ENCODE assay signal across 9 cellular contexts in genomic region chr17:7577327-7578199, GRCh38. TPM values are rescaled to one million over a fixed set of nuclear protein-coding genes. Genes with fewer than 3 reads are reported as not detected.
DNase-seq lines count a peak whose midpoint lies in the region; TF ChIP-seq lines count a peak whose summit lies in the region.
"Had no signal": no experiment of that assay in that cellular context is flagged by ENCODE, and none has a peak within 500 bp of the region (broad histone marks: within the 10 kb centered on the region; RNA-seq: fewer than 3 reads in every experiment).

No MANE protein-coding gene starts in this region.

- peak overlapping the region in 1 of 4 donors; percentile 94 for H3K4me3 ChIP-seq in stomach
- no peak overlapping the region for H3K4me3 ChIP-seq in MG63

- peak overlapping the region; percentile 92 for H3K4me3 Mint-ChIP-seq in T-helper 2 cell treated with Interferon-gamma antibody and Interleukin-4, amounts not matched to agents 5 μg/mL and 100 μg/mL, for 36 hours
- peak overlapping the region; percentile 5 for H3K4me3 Mint-ChIP-seq in activated CD4-positive, alpha-beta memory T cell treated with anti-CD3 and anti-CD28 coated beads, Interleukin-2, amount 10 ng/mL, durations not matched to agents 7 days and 5 days
- peak overlapping the region; percentile 38 for H3K4me3 Mint-ChIP-seq in glutamatergic neuron (ENCODE audit: unreplicated experiment)

- H3K4me1 ChIP-seq in stomach = peaks cover 62 to 88% (median 80%) of the 10 kb centered on the region in 4 donors

- peaks cover 65% of the 10 kb centered on the region for H3K4me1 Mint-ChIP-seq in T-helper 2 cell treated with Interferon-gamma antibody and Interleukin-4, amounts not matched to agents 5 μg/mL and 100 μg/mL, for 36 hours (ENCODE audit: low read depth)
- peaks cover 87% of the 10 kb centered on the region for H3K4me1 Mint-ChIP-seq in activated CD4-positive, alpha-beta memory T cell treated with anti-CD3 and anti-CD28 coated beads, Interleukin-2, amount 10 ng/mL, durations not matched to agents 7 days and 5 days
- H3K4me1 Mint-ChIP-seq in glutamatergic neuron (ENCODE audit: low read depth, unreplicated experiment) = peaks cover 37% of the 10 kb centered on the region

- peaks cover 85% of the 10 kb centered on the region for H3K36me3 Mint-ChIP-seq in T-helper 2 cell treated with Interferon-gamma antibody and Interleukin-4, amounts not matched to agents 5 μg/mL and 100 μg/mL, for 36 hours (ENCODE audit: low read depth)
- peaks cover 86% of the 10 kb centered on the region for H3K36me3 Mint-ChIP-seq in activated CD4-positive, alpha-beta memory T cell treated with anti-CD3 and anti-CD28 coated beads, Interleukin-2, amount 10 ng/mL, durations not matched to agents 7 days and 5 days (ENCODE audit: low read depth)
- H3K36me3 Mint-ChIP-seq in glutamatergic neuron (ENCODE audit: unreplicated experiment) = peaks cover 4% of the 10 kb centered on the region

- H3K27ac ChIP-seq in stomach = peak overlapping the region in 3 of 5 donors; percentile 87 to 95 (median 94)

- POLR2A ChIA-PET in activated CD4-positive, alpha-beta memory T cell treated with anti-CD3 and anti-CD28 coated beads, Interleukin-2, amount 10 ng/mL, durations not matched to agents 7 days and 5 days (lab: Charles Lee) = interaction anchor here (1.2 to 9.3 kb wide), 5 partner anchors 8 to 110 kb away, joined by 3 to 88 read pairs (median 4); partner anchors contain the start of genes SOX15, TP53 and WRAP53

- CTCF ChIA-PET in activated CD4-positive, alpha-beta memory T cell treated with anti-CD3 and anti-CD28 coated beads, Interleukin-2, amount 10 ng/mL, durations not matched to agents 7 days and 5 days (lab: Charles Lee) = no interaction called here

- H3K36me3 ChIP-seq in stomach (peaks cover 51 to 63% (median 56%) of the 10 kb centered on the region in 4 donors), MG63 (peaks cover 59% of the 10 kb centered on the region)

- TF ChIP-seq CTCF in glutamatergic neuron (IDR thresholded peaks at IDR 0.05; ENCODE audit: partially characterized antibody, unreplicated experiment) (no peak), stomach (IDR thresholded peaks at IDR 0.05) (no peak)

- H3K9me3 ChIP-seq in stomach (no peaks in the 10 kb centered on the region), MG63 (no peaks in the 10 kb centered on the region)

- peaks cover 4% of the 10 kb centered on the region for H3K27me3 Mint-ChIP-seq in T-helper 2 cell treated with Interferon-gamma antibody and Interleukin-4, amounts not matched to agents 5 μg/mL and 100 μg/mL, for 36 hours (ENCODE audit: low read depth)
- H3K27me3 Mint-ChIP-seq in activated CD4-positive, alpha-beta memory T cell treated with anti-CD3 and anti-CD28 coated beads, Interleukin-2, amount 10 ng/mL, durations not matched to agents 7 days and 5 days = no peaks in the 10 kb centered on the region
- peaks cover 10% of the 10 kb centered on the region for H3K27me3 Mint-ChIP-seq in glutamatergic neuron (ENCODE audit: unreplicated experiment)

- intact Hi-C loops in stomach (cut with DNase I; ENCODE audit: low total_unique reads) = no loop called here

- H3K27me3 ChIP-seq in stomach = no peaks in the 10 kb centered on the region
- no peaks in the 10 kb centered on the region for H3K27me3 ChIP-seq in MG63

- WGBS in stomach, 5 donors = 67 to 70% (median 67%) methylated on average over 17 of the region's 17 CpGs

- peak overlapping the region; percentile 53 for H3K27ac Mint-ChIP-seq in T-helper 2 cell treated with Interferon-gamma antibody and Interleukin-4, amounts not matched to agents 5 μg/mL and 100 μg/mL, for 36 hours
- H3K27ac Mint-ChIP-seq in activated CD4-positive, alpha-beta memory T cell treated with anti-CD3 and anti-CD28 coated beads, Interleukin-2, amount 10 ng/mL, durations not matched to agents 7 days and 5 days = peak overlapping the region; percentile 92
- H3K27ac Mint-ChIP-seq in glutamatergic neuron (ENCODE audit: unreplicated experiment) = peak overlapping the region; percentile 72

- no peak for DNase-seq in T-helper 2 cell treated with Interferon-gamma antibody and Interleukin-4, amounts not matched to agents 5 μg/mL and 100 μg/mL, for 36 hours (ENCODE audit: low spot score)
- DNase-seq in T-helper 2 cell (no peak), glutamatergic neuron (no peak), stomach (no peak), MG63 (no peak), NCI-H524 treated with DMSO at 0.1 percent for 48 hours (lab: John Stamatoyannopoulos, UW) (no peak), medulla oblongata (ENCODE audit: extremely low spot score) (no peak)
- no peak for DNase-seq in activated CD4-positive, alpha-beta memory T cell treated with anti-CD3 and anti-CD28 coated beads, Interleukin-2, amount 10 ng/mL, durations not matched to agents 7 days and 5 days
- DNase-seq: NCI-H1092 had no signal

- TF ChIP-seq POLR2A in stomach (IDR thresholded peaks at IDR 0.05) = no peak

- H3K9me3 Mint-ChIP-seq in T-helper 2 cell treated with Interferon-gamma antibody and Interleukin-4, amounts not matched to agents 5 μg/mL and 100 μg/mL, for 36 hours = no peaks in the 10 kb centered on the region
- H3K9me3 Mint-ChIP-seq in activated CD4-positive, alpha-beta memory T cell treated with anti-CD3 and anti-CD28 coated beads, Interleukin-2, amount 10 ng/mL, durations not matched to agents 7 days and 5 days = no peaks in the 10 kb centered on the region
- H3K9me3 Mint-ChIP-seq in glutamatergic neuron (ENCODE audit: unreplicated experiment) = peaks cover 18% of the 10 kb centered on the region

- no peak for TF ChIP-seq EP300 in stomach (IDR thresholded peaks at IDR 0.05)

RNA-seq across cellular contexts. Expression of gene CD68, which starts 1.9 kb away (rescaled TPM):
- 10 to 100 TPM; 34.5 to 36.0 TPM for total RNA-seq in activated CD4-positive, alpha-beta memory T cell treated with anti-CD3 and anti-CD28 coated beads, Interleukin-2, amount 10 ng/mL, durations not matched to agents 7 days and 5 days
- not detected for total RNA-seq in glutamatergic neuron (ENCODE audit: unreplicated experiment)
- total RNA-seq in stomach = 10 to 100 TPM; 11.1 to 19.2 (median 13.9) TPM
- 10 to 100 TPM; 13.8 to 39.6 (median 28.9) TPM for polyA plus RNA-seq in stomach
- 12.6 and 17.3 TPM in 2 replicates for total RNA-seq in MG63 (2014; rRNA removed; shearing (Covaris generic); ENCODE audit: low replicate concordance)

RNA-seq across cellular contexts. Expression of gene MPDU1, which starts 6.1 kb away (rescaled TPM):
- 10 to 100 TPM; 54.1 to 58.6 TPM for total RNA-seq in activated CD4-positive, alpha-beta memory T cell treated with anti-CD3 and anti-CD28 coated beads, Interleukin-2, amount 10 ng/mL, durations not matched to agents 7 days and 5 days
- total RNA-seq in glutamatergic neuron (ENCODE audit: unreplicated experiment) = 60.2 TPM
- 100 to 1,000 TPM in 3 of 5 donors, 10 to 100 TPM in 2; 64.8 to 188 (median 117) TPM for total RNA-seq in stomach
- polyA plus RNA-seq in stomach = 10 to 100 TPM; 27.2 to 67.4 (median 64.0) TPM
- total RNA-seq in MG63 (2014; rRNA removed; shearing (Covaris generic); ENCODE audit: low replicate concordance) = 96.0 and 121 TPM in 2 replicates

RNA-seq across cellular contexts. Expression of gene SOX15, which starts 12.3 kb away (rescaled TPM):
- total RNA-seq in activated CD4-positive, alpha-beta memory T cell treated with anti-CD3 and anti-CD28 coated beads, Interleukin-2, amount 10 ng/mL, durations not matched to agents 7 days and 5 days = under 1 TPM; 0.30 to 0.40 TPM
- total RNA-seq in glutamatergic neuron (ENCODE audit: unreplicated experiment) = 1.7 TPM
- 1 to 10 TPM in 1 of 5 donors, not detected in 4; 1.7 TPM for total RNA-seq in stomach
- 10 to 100 TPM in 1 of 3 donors, under 1 TPM in 2; 0.76 to 48.1 (median 0.81) TPM for polyA plus RNA-seq in stomach
- total RNA-seq in MG63 (2014; rRNA removed; shearing (Covaris generic); ENCODE audit: low replicate concordance) = 0.23 TPM in 1 of 2 replicates, not detected in the other

RNA-seq across cellular contexts. Expression of gene SENP3, which starts 15.8 kb away (rescaled TPM):
- 10 to 100 TPM; 37.6 to 39.9 TPM for total RNA-seq in activated CD4-positive, alpha-beta memory T cell treated with anti-CD3 and anti-CD28 coated beads, Interleukin-2, amount 10 ng/mL, durations not matched to agents 7 days and 5 days
- total RNA-seq in glutamatergic neuron (ENCODE audit: unreplicated experiment) (66.4 TPM), stomach (10 to 100 TPM; 22.0 to 78.6 (median 49.9) TPM)
- polyA plus RNA-seq in stomach = 10 to 100 TPM; 39.3 to 55.0 (median 53.0) TPM
- total RNA-seq in MG63 (2014; rRNA removed; shearing (Covaris generic); ENCODE audit: low replicate concordance) = 85.6 and 106 TPM in 2 replicates

RNA-seq across cellular contexts. Expression of gene TNFSF13, which starts 19.0 kb away (rescaled TPM):
- total RNA-seq in activated CD4-positive, alpha-beta memory T cell treated with anti-CD3 and anti-CD28 coated beads, Interleukin-2, amount 10 ng/mL, durations not matched to agents 7 days and 5 days = 1 to 10 TPM; 1.8 to 2.0 TPM
- total RNA-seq in glutamatergic neuron (ENCODE audit: unreplicated experiment) (not detected), stomach (10 to 100 TPM; 15.6 to 55.4 (median 22.6) TPM)
- polyA plus RNA-seq in stomach = 10 to 100 TPM; 24.0 to 35.9 (median 32.0) TPM
- total RNA-seq in MG63 (2014; rRNA removed; shearing (Covaris generic); ENCODE audit: low replicate concordance) = 1.7 TPM in 1 of 2 replicates, not detected in the other

Comparison
In these comparisons a context has a peak if more than half of its experiments do, and no peak if none do; other contexts are left out.
1. H3K4me3 Mint-ChIP-seq: peak in every context shown above with its lines; median percentile 92 in T-helper 2 cell treated with Interferon-gamma antibody and Interleukin-4, amounts not matched to agents 5 μg/mL and 100 μg/mL, for 36 hours; 38 in glutamatergic neuron; 5 in activated CD4-positive, alpha-beta memory T cell treated with anti-CD3 and anti-CD28 coated beads, Interleukin-2, amount 10 ng/mL, durations not matched to agents 7 days and 5 days.
2. RNA of gene CD68, which starts 1.9 kb away (total RNA-seq): 34.5 to 36.0 TPM in activated CD4-positive, alpha-beta memory T cell treated with anti-CD3 and anti-CD28 coated beads, Interleukin-2, amount 10 ng/mL, durations not matched to agents 7 days and 5 days, 12.6 to 17.3 TPM in MG63 and 11.1 to 19.2 TPM in stomach; not detected in glutamatergic neuron (single experiment); every median in the first group is over 10 times any median in the second.
3. Peak in every context shown above with its lines, with median percentiles within 50 percentile points of each other: H3K27ac Mint-ChIP-seq.